23 cellular contexts compared by ENCODE assay signal in the genomic region with DNA sequence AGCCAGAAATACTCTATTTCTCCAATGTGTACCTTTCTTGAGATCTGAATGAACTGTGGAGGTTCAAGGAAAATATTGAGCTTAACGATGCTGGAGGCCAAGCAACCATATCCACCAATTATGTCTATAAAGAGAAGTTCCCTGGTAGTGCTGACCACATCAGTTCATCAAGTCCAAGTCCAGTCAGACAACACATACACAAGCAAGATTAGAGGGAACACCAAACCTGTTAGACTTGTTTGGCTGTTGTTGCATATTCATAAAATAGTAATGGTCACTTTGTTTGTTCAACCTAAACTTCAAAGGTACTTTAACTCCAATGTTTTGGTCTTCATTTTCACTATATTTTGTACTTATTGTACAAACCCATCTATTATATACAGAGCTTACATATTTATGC.
DNase-seq lines count a peak whose midpoint lies in the region; ATAC-seq, FAIRE-seq and TF ChIP-seq lines count a peak whose summit lies in the region.
"Had no signal": no experiment of that assay in that cellular context is flagged by ENCODE, and none has a peak within 500 bp of the region (broad histone marks: within the 10 kb centered on the region; RNA-seq: fewer than 3 reads in every experiment).

No MANE protein-coding gene starts in this region.

- POLR2A ChIA-PET in MCF 10A (lab: Yijun Ruan, JAX): interaction anchor here (0.6 kb wide), 1 partner anchor 11 kb away, joined by 3 read pairs; no protein-coding TSS in a partner anchor

- H3K4me1 Mint-ChIP-seq in MCF 10A (ENCODE audit: insufficient read depth, unreplicated experiment) (no peaks in the 10 kb centered on the region), natural killer cell (no peaks in the 10 kb centered on the region)

- H3K36me3 ChIP-seq in breast epithelium: no peaks in the 10 kb centered on the region
- H3K36me3 ChIP-seq: BLaER1, cardiac muscle cell had no signal

- H3K4me3 Mint-ChIP-seq in MCF 10A (ENCODE audit: unreplicated experiment) (no peak overlapping the region), natural killer cell (no peak overlapping the region)
- H3K4me3 Mint-ChIP-seq: activated CD8-positive, alpha-beta T cell treated with anti-CD3 and anti-CD28 coated beads, Interleukin-2, amount 10 ng/mL, durations not matched to agents 7 days and 5 days had no signal

- H3K27ac ChIP-seq in breast epithelium (no peak overlapping the region), epithelial cell of prostate (peak overlapping the region; percentile 43)
- H3K27ac ChIP-seq: BLaER1, cardiac muscle cell had no signal

- BruUV-seq in MCF 10A (replicated peaks; lab: Mats Ljungman, UMichigan): no TSS peak

- no peak for ATAC-seq in HG02840 (IDR thresholded peaks at IDR 0.05; ENCODE audit: low FRiP score, unreplicated experiment)
- no peak for ATAC-seq in natural killer cell
- ATAC-seq: activated CD4-positive, CD25-positive, alpha-beta regulatory T cell treated with anti-CD3 and anti-CD28 coated beads, Interleukin-2, amount 50 U/mL, for 24 hours; activated CD8-positive, alpha-beta T cell treated with anti-CD3 and anti-CD28 coated beads, Interleukin-2, amount 10 ng/mL, durations not matched to agents 7 days and 5 days; left colon had no signal

- H3K27ac Mint-ChIP-seq in MCF 10A (ENCODE audit: low read depth, unreplicated experiment) (peak overlapping the region; percentile 25), natural killer cell (no peak overlapping the region)
- H3K27ac Mint-ChIP-seq: activated CD8-positive, alpha-beta T cell treated with anti-CD3 and anti-CD28 coated beads, Interleukin-2, amount 10 ng/mL, durations not matched to agents 7 days and 5 days; progenitor cell of endocrine pancreas had no signal

- no peak for FAIRE-seq in RCC 7860 (lab: Jason Lieb, UNC)
- FAIRE-seq: HTR-8/SVneo had no signal

- H3K27me3 ChIP-seq in breast epithelium: no peaks in the 10 kb centered on the region
- H3K27me3 ChIP-seq: BLaER1, cardiac muscle cell had no signal

- no peak for DNase-seq in MCF 10A (ENCODE audit: unreplicated experiment)
- no peak for DNase-seq in breast epithelium (ENCODE audit: low spot score in 2 of 2)
- DNase-seq in OCI-M1 (lab: John Stamatoyannopoulos, UW): peak; percentile 31
- peak; percentile 51 for DNase-seq in epithelial cell of prostate (ENCODE audit: low read depth, low spot score)
- no peak for DNase-seq in posterior cingulate gyrus
- DNase-seq in natural killer cell: no peak
- no peak for DNase-seq in RCC 7860 (ENCODE audit: low spot score)
- DNase-seq: activated CD8-positive, alpha-beta T cell treated with anti-CD3 and anti-CD28 coated beads, Interleukin-2, amount 10 ng/mL, durations not matched to agents 7 days and 5 days; activated gamma-delta T cell treated with Interleukin-2 at 50 U/mL for 16 hours; EL; glutamatergic neuron; Karpas-422; left colon; NCI-H1048; NCI-H187 treated with DMSO at 0.1 percent for 48 hours; NCI-H446 had no signal

- TF ChIP-seq POLR2A in breast epithelium (IDR thresholded peaks at IDR 0.05): no peak

- H3K9me3 Mint-ChIP-seq in MCF 10A (ENCODE audit: unreplicated experiment) (no peaks in the 10 kb centered on the region), natural killer cell (peaks cover 9 to 19% of the 10 kb centered on the region in 2 donors)

- H3K27me3 Mint-ChIP-seq in MCF 10A (ENCODE audit: insufficient read depth, unreplicated experiment) (no peaks in the 10 kb centered on the region), natural killer cell (ENCODE audit: low read depth in 2 of 2) (no peaks in the 10 kb centered on the region)
- H3K27me3 Mint-ChIP-seq: progenitor cell of endocrine pancreas had no signal

- no peaks in the 10 kb centered on the region for H3K9me3 ChIP-seq in breast epithelium
- H3K9me3 ChIP-seq: BLaER1, Caco-2 had no signal

- intact Hi-C loops in MCF 10A (cut with micrococcal nuclease) (no loop called here), breast epithelium (cut with DNase I; ENCODE audit: low total_unique reads) (no loop called here), posterior cingulate gyrus (cut with DNase I) (no loop called here), natural killer cell (cut with micrococcal nuclease) (no loop called here)

- CTCF ChIA-PET in MCF 10A (lab: Yijun Ruan, JAX): no interaction called here

- TF ChIP-seq CTCF in MCF 10A (IDR thresholded peaks at IDR 0.05; ENCODE audit: unreplicated experiment) (no peak), breast epithelium (IDR thresholded peaks at IDR 0.05) (no peak), natural killer cell (IDR thresholded peaks at IDR 0.05) (no peak)

- H3K36me3 Mint-ChIP-seq in MCF 10A (ENCODE audit: insufficient read depth, unreplicated experiment) (no peaks in the 10 kb centered on the region), natural killer cell (no peaks in the 10 kb centered on the region)

- no peaks in the 10 kb centered on the region for H3K4me1 ChIP-seq in breast epithelium
- H3K4me1 ChIP-seq: BLaER1 had no signal

- H3K4me3 ChIP-seq in breast epithelium: no peak overlapping the region
- H3K4me3 ChIP-seq: BLaER1, cardiac muscle cell had no signal

Comparison
In these comparisons a context has a peak if more than half of its experiments do, and no peak if none do; other contexts are left out.
1. DNase-seq: peak in OCI-M1 (single experiment) and epithelial cell of prostate (single experiment); none in MCF 10A (single experiment), breast epithelium (0 of 2), posterior cingulate gyrus (0 of 10), natural killer cell (single experiment) and RCC 7860 (single experiment).